Comparison of ENCODE assay signal across 23 cellular contexts in genomic region chr6:143040018-143040417, GRCh38.
"Had no signal": no experiment of that assay in that cellular context is flagged by ENCODE, and none has a peak within 500 bp of the region (broad histone marks: within the 10 kb centered on the region; RNA-seq: fewer than 3 reads in every experiment).

No MANE protein-coding gene starts in this region.

- H3K9me3 ChIP-seq: gastrocnemius medialis, left lung, thoracic aorta, upper lobe of right lung had no signal

- H3K27ac Mint-ChIP-seq: activated CD8-positive, alpha-beta T cell treated with anti-CD3 and anti-CD28 coated beads, Interleukin-2, amount 10 ng/mL, durations not matched to agents 7 days and 5 days; mesothelial cell of epicardium; nephron progenitor cell; stimulated activated memory B cell treated with anti-CD40 and anti-IgM and Interleukin-4, amounts not matched to agents 10 μg/mL and 1 μg/mL and 100 μg/mL, for 72 hours; T-helper 2 cell treated with Interferon-gamma antibody and Interleukin-4, amounts not matched to agents 5 μg/mL and 100 μg/mL, for 36 hours; WTC11 had no signal

- DNase-seq: activated CD4-positive, alpha-beta T cell treated with anti-CD3 and anti-CD28 coated beads for 4 hours; activated CD8-positive, alpha-beta memory T cell treated with anti-CD3 and anti-CD28 coated beads, Interleukin-2, amount 50 U/mL, for 48 hours; activated CD8-positive, alpha-beta T cell treated with anti-CD3 and anti-CD28 coated beads, Interleukin-2, amount 10 ng/mL, durations not matched to agents 7 days and 5 days; activated naive CD4-positive, alpha-beta T cell treated with Interleukin-2 at 50 U/mL for 16 hours; cerebellar nuclear complex; cortex of kidney; gastrocnemius medialis; head of caudate nucleus; left lung; nephron progenitor cell; occipital lobe; posterior cingulate gyrus; retina; spleen; stimulated activated CD4-positive, alpha-beta T cell treated with anti-CD3 and anti-CD28 coated beads, Interleukin-4, amount 100 ng/mL, for 4 hours; upper lobe of right lung had no signal

- H3K4me1 Mint-ChIP-seq: mesothelial cell of epicardium, nephron progenitor cell, WTC11 had no signal

- H3K27me3 ChIP-seq: gastrocnemius medialis, left lung, upper lobe of right lung had no signal

- H3K27ac ChIP-seq: gastrocnemius medialis, left lung, spleen, thoracic aorta, upper lobe of right lung had no signal

- H3K4me3 Mint-ChIP-seq: activated CD8-positive, alpha-beta T cell treated with anti-CD3 and anti-CD28 coated beads, Interleukin-2, amount 10 ng/mL, durations not matched to agents 7 days and 5 days; mesothelial cell of epicardium; nephron progenitor cell; stimulated activated memory B cell treated with anti-CD40 and anti-IgM and Interleukin-4, amounts not matched to agents 10 μg/mL and 1 μg/mL and 100 μg/mL, for 72 hours; WTC11 had no signal

- H3K4me1 ChIP-seq: gastrocnemius medialis, left lung, spleen, upper lobe of right lung had no signal

- H3K36me3 ChIP-seq: gastrocnemius medialis, left lung, spleen, thoracic aorta, upper lobe of right lung had no signal

- H3K4me3 ChIP-seq: gastrocnemius medialis, left lung, spleen, thoracic aorta, upper lobe of right lung had no signal

- H3K36me3 Mint-ChIP-seq: mesothelial cell of epicardium; stimulated activated memory B cell treated with anti-CD40 and anti-IgM and Interleukin-4, amounts not matched to agents 10 μg/mL and 1 μg/mL and 100 μg/mL, for 72 hours; WTC11 had no signal

- H3K9me3 Mint-ChIP-seq: nephron progenitor cell; T-helper 2 cell treated with Interferon-gamma antibody and Interleukin-4, amounts not matched to agents 5 μg/mL and 100 μg/mL, for 36 hours had no signal

- FAIRE-seq: bronchial epithelial cell, TTC549 had no signal

- ATAC-seq: activated CD8-positive, alpha-beta T cell treated with anti-CD3 and anti-CD28 coated beads, Interleukin-2, amount 10 ng/mL, durations not matched to agents 7 days and 5 days; gastrocnemius medialis; left lung; stimulated activated memory B cell treated with anti-CD40 and anti-IgM and Interleukin-4, amounts not matched to agents 10 μg/mL and 1 μg/mL and 100 μg/mL, for 72 hours; upper lobe of right lung; WTC11 had no signal
